Comparison of ENCODE assay signal across 8 cellular contexts in the genomic region with DNA sequence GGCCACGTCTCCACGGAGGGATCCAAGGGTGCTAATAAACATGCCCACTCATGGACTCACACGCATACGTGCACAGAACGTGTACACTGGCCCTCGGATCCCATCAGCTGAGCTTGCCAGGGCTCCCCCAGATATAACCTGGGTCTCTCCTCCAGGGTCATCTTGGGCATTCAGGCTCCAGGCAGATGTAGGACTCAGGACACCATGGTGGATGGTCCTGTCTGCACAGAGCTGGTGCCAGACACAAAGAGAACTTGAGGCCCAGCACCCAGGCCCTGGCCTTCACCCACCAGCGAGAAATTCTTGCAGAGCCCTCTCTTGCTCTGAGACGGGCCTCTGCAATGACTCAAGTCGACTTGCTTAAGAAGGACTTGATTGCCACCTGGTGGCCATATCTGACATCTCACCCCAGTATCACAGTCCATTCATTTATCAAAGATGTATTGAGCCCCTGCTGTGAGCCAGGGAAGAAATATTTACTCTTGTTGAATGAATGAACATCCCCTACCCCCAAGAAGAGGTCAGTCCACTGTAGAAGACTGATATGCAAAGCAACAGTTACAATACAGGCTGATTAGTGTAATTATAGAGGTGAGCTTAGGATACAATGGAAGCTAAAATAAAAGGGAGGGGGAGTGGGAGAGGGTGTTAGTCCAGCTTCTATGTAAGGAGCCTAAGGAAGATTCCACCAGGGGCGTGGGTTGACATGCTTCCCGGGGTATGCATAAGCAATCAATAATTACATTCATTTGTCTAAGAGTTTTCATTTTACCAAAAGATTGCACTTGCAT. TPM values are rescaled to one million over a fixed set of nuclear protein-coding genes. Genes with fewer than 3 reads are reported as not detected.
DNase-seq lines count a peak whose midpoint lies in the region; FAIRE-seq and TF ChIP-seq lines count a peak whose summit lies in the region.

No MANE protein-coding gene starts in this region.

- H2AFZ ChIP-seq in OCI-LY1 (ENCODE audit: low read length), result no peak overlapping the region

- FAIRE-seq in GM19239 (lab: Jason Lieb, UNC), result peak; percentile 82

- no peaks in the 10 kb centered on the region for H3K79me2 ChIP-seq in OCI-LY1 (ENCODE audit: insufficient read depth, low read length)

- DNase-seq in AG09319 (ENCODE audit: extremely low read depth, low read depth) (peak; percentile 93), GM19239 (ENCODE audit: insufficient read length, low spot score) (peak; percentile 90), epithelial cell of esophagus (ENCODE audit: low read depth) (peak; percentile 96), mucosa of gallbladder (ENCODE audit: low spot score) (peak; percentile 94)
- DNase-seq in Jurkat, Clone E6-1 (ENCODE audit: low read depth, low spot score), result peak; percentile 91
- peak; percentile 71 for DNase-seq in activated CD8-positive, alpha-beta memory T cell treated with anti-CD3 and anti-CD28 coated beads, Interleukin-2, amount 50 U/mL, for 24 hours (ENCODE audit: extremely low read depth)
- DNase-seq in stimulated activated CD8-positive, alpha-beta memory T cell treated with anti-CD3 and anti-CD28 coated beads, Interleukin-4, amount 100 ng/mL, for 4 hours (ENCODE audit: low read depth in 2 of 2, low spot score in 1 of 2), result peak; percentile 58 to 67

- H3K27me3 ChIP-seq in OCI-LY1 (ENCODE audit: insufficient read depth, low read length), result peaks cover 13% of the 10 kb centered on the region; the same call in 1 of the 2 replicates

- H3K9me2 ChIP-seq in OCI-LY1 (ENCODE audit: low read depth, low read length), result no peaks in the 10 kb centered on the region

- peaks cover 3% of the 10 kb centered on the region for H3K4me1 ChIP-seq in OCI-LY1 (ENCODE audit: insufficient read depth, low read length, severe bottlenecking)

- no peak overlapping the region for H3K9ac ChIP-seq in OCI-LY1 (ENCODE audit: low read length)

- TF ChIP-seq CTCF in AG09319 (IDR thresholded peaks at IDR 0.05; ENCODE audit: low read depth, low read length) (peak; percentile 61), OCI-LY1 (IDR thresholded peaks at IDR 0.05; ENCODE audit: low read length) (peak; percentile 93), epithelial cell of esophagus (IDR thresholded peaks at IDR 0.05; ENCODE audit: insufficient read depth, low read depth, low read length, missing control alignments) (peak; percentile 68)

- H3K9me3 ChIP-seq in OCI-LY1 (ENCODE audit: low read length), result no peaks in the 10 kb centered on the region

- H3F3A ChIP-seq in OCI-LY1 (ENCODE audit: insufficient read depth, low read length), result no peaks in the 10 kb centered on the region

- H3K4me3 ChIP-seq in Jurkat, Clone E6-1 (ENCODE audit: low read length), result no peak overlapping the region
- no peak overlapping the region for H3K4me3 ChIP-seq in OCI-LY1 (ENCODE audit: low read depth, low read length, poor library complexity, severe bottlenecking)
- H3K4me3 ChIP-seq in epithelial cell of esophagus (ENCODE audit: low read length), result no peak overlapping the region

- H3K4me2 ChIP-seq in OCI-LY1 (ENCODE audit: low read length), result no peak overlapping the region

- H4K20me1 ChIP-seq in OCI-LY1 (ENCODE audit: insufficient read depth, low read length), result no peaks in the 10 kb centered on the region

- no peaks in the 10 kb centered on the region for H3K36me3 ChIP-seq in OCI-LY1 (ENCODE audit: insufficient read depth, low read length)

- H3K27ac ChIP-seq in OCI-LY1 (ENCODE audit: low read depth, low read length, poor library complexity, severe bottlenecking), result no peak overlapping the region

RNA-seq across cellular contexts. Expression of gene VPS8, which starts 34.2 kb away (rescaled TPM):
- 24.3 TPM for polyA plus RNA-seq in Jurkat, Clone E6-1 (2012; ENCODE audit: insufficient read depth, insufficient read length)
- 48.3 TPM for total RNA-seq in mucosa of gallbladder
